23 cellular contexts compared by ENCODE assay signal in genomic region chr7:40545739-40546138, GRCh38.
DNase-seq lines count a peak whose midpoint lies in the region; ATAC-seq and TF ChIP-seq lines count a peak whose summit lies in the region.
"Had no signal": no experiment of that assay in that cellular context is flagged by ENCODE, and none has a peak within 500 bp of the region (broad histone marks: within the 10 kb centered on the region; RNA-seq: fewer than 3 reads in every experiment).

No MANE protein-coding gene starts in this region.

- no peak for ATAC-seq in SK-N-SH treated with all-trans-retinoic acid at 6 μM for 48 hours
- no peak for ATAC-seq in GM21619 (IDR thresholded peaks at IDR 0.05; ENCODE audit: unreplicated experiment)
- ATAC-seq in GM18870 (IDR thresholded peaks at IDR 0.05; ENCODE audit: unreplicated experiment), result no peak
- ATAC-seq: HCT116 had no signal

- peaks cover 3% of the 10 kb centered on the region for H3K9me3 Mint-ChIP-seq in osteocyte (ENCODE audit: unreplicated experiment)
- no peaks in the 10 kb centered on the region for H3K9me3 Mint-ChIP-seq in progenitor cell of endocrine pancreas (ENCODE audit: low read depth)

- no peak overlapping the region for H3K4me3 Mint-ChIP-seq in osteocyte (ENCODE audit: unreplicated experiment)
- H3K4me3 Mint-ChIP-seq in progenitor cell of endocrine pancreas (ENCODE audit: low read depth), result no peak overlapping the region
- H3K4me3 Mint-ChIP-seq: CD4-positive, alpha-beta memory T cell had no signal

- peaks cover 49% of the 10 kb centered on the region for H3K4me1 Mint-ChIP-seq in osteocyte (ENCODE audit: unreplicated experiment)
- H3K4me1 Mint-ChIP-seq in progenitor cell of endocrine pancreas (ENCODE audit: low read depth), result no peaks in the 10 kb centered on the region
- H3K4me1 Mint-ChIP-seq: CD4-positive, alpha-beta memory T cell had no signal

- H3K36me3 Mint-ChIP-seq in osteocyte (ENCODE audit: unreplicated experiment) (no peaks in the 10 kb centered on the region), progenitor cell of endocrine pancreas (ENCODE audit: insufficient read depth) (no peaks in the 10 kb centered on the region)
- H3K36me3 Mint-ChIP-seq: CD4-positive, alpha-beta memory T cell had no signal

- H3K27me3 Mint-ChIP-seq in osteocyte (ENCODE audit: unreplicated experiment) (no peaks in the 10 kb centered on the region), progenitor cell of endocrine pancreas (no peaks in the 10 kb centered on the region)
- H3K27me3 Mint-ChIP-seq: CD4-positive, alpha-beta memory T cell had no signal

- H3K27ac Mint-ChIP-seq in osteocyte (ENCODE audit: unreplicated experiment), result peak overlapping the region; percentile 78
- H3K27ac Mint-ChIP-seq in progenitor cell of endocrine pancreas, result no peak overlapping the region
- H3K27ac Mint-ChIP-seq: CD4-positive, alpha-beta memory T cell had no signal

- TF ChIP-seq CTCF in osteocyte (IDR thresholded peaks at IDR 0.05), result no peak
- no peak for TF ChIP-seq CTCF in progenitor cell of endocrine pancreas (IDR thresholded peaks at IDR 0.05; ENCODE audit: unreplicated experiment)

- DNase-seq in foreskin melanocyte (peak; percentile 42), osteocyte (ENCODE audit: extremely low spot score, unreplicated experiment) (no peak), progenitor cell of endocrine pancreas (ENCODE audit: low spot score, unreplicated experiment) (no peak), medulla oblongata (ENCODE audit: extremely low spot score) (no peak)
- DNase-seq: C1 segment of cervical spinal cord; CD4-positive, alpha-beta memory T cell; COR-L47; DMS53; GOT3; KG1; MG63; NCI-H1417; NCI-H1694; NCI-H2029 treated with DMSO at 0.1 percent for 48 hours; NCI-H226; NCI-H510A; NCI-H69; Right ventricle myocardium superior; RPMI8226 had no signal

TF ChIP-seq in SK-N-SH treated with all-trans-retinoic acid at 6 μM for 48 hours, 23 proteins besides CTCF, POLR2A, EP300 and RAD21:
- TF ChIP-seq, protein P1, sequence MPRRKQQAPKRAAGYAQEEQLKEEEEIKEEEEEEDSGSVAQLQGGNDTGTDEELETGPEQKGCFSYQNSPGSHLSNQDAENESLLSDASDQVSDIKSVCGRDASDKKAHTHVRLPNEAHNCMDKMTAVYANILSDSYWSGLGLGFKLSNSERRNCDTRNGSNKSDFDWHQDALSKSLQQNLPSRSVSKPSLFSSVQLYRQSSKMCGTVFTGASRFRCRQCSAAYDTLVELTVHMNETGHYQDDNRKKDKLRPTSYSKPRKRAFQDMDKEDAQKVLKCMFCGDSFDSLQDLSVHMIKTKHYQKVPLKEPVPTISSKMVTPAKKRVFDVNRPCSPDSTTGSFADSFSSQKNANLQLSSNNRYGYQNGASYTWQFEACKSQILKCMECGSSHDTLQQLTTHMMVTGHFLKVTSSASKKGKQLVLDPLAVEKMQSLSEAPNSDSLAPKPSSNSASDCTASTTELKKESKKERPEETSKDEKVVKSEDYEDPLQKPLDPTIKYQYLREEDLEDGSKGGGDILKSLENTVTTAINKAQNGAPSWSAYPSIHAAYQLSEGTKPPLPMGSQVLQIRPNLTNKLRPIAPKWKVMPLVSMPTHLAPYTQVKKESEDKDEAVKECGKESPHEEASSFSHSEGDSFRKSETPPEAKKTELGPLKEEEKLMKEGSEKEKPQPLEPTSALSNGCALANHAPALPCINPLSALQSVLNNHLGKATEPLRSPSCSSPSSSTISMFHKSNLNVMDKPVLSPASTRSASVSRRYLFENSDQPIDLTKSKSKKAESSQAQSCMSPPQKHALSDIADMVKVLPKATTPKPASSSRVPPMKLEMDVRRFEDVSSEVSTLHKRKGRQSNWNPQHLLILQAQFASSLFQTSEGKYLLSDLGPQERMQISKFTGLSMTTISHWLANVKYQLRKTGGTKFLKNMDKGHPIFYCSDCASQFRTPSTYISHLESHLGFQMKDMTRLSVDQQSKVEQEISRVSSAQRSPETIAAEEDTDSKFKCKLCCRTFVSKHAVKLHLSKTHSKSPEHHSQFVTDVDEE (CRISPR knock-in tag; IDR thresholded peaks at IDR 0.05), result peak; percentile 68; the same call in 1 of the 2 replicates
- 0 out of 2 replicates have a peak, but pooled peaks have one; percentile 6 for TF ChIP-seq RARB (CRISPR knock-in tag; IDR thresholded peaks at IDR 0.05)
- no peak for TF ChIP-seq SNAI2 (CRISPR knock-in tag; IDR thresholded peaks at IDR 0.05)
- TF ChIP-seq ZFP30 (CRISPR knock-in tag; IDR thresholded peaks at IDR 0.05), result no peak
- TF ChIP-seq BACH2 (CRISPR knock-in tag; IDR thresholded peaks at IDR 0.05; ENCODE audit: borderline replicate concordance), result no peak
- no peak for TF ChIP-seq ZFP3 (CRISPR knock-in tag; IDR thresholded peaks at IDR 0.05)
- no peak for TF ChIP-seq ISL1 (CRISPR knock-in tag; IDR thresholded peaks at IDR 0.05)
- no peak for TF ChIP-seq OSR1 (CRISPR knock-in tag; IDR thresholded peaks at IDR 0.05)
- no peak for TF ChIP-seq CSDC2 (CRISPR knock-in tag; IDR thresholded peaks at IDR 0.05)
- TF ChIP-seq, protein P2, sequence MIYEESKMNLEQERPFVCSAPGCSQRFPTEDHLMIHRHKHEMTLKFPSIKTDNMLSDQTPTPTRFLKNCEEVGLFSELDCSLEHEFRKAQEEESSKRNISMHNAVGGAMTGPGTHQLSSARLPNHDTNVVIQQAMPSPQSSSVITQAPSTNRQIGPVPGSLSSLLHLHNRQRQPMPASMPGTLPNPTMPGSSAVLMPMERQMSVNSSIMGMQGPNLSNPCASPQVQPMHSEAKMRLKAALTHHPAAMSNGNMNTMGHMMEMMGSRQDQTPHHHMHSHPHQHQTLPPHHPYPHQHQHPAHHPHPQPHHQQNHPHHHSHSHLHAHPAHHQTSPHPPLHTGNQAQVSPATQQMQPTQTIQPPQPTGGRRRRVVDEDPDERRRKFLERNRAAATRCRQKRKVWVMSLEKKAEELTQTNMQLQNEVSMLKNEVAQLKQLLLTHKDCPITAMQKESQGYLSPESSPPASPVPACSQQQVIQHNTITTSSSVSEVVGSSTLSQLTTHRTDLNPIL (CRISPR knock-in tag; IDR thresholded peaks at IDR 0.05; ENCODE audit: low read depth), result no peak
- TF ChIP-seq ARNTL (CRISPR knock-in tag; IDR thresholded peaks at IDR 0.05; ENCODE audit: borderline replicate concordance, low read depth), result no peak
- TF ChIP-seq ZNF70 (CRISPR knock-in tag; IDR thresholded peaks at IDR 0.05), result no peak
- TF ChIP-seq ZNF8 (CRISPR knock-in tag; IDR thresholded peaks at IDR 0.05), result no peak
- no peak for TF ChIP-seq PPARA (CRISPR knock-in tag; IDR thresholded peaks at IDR 0.05; ENCODE audit: borderline replicate concordance)
- TF ChIP-seq GLIS3 (CRISPR knock-in tag; IDR thresholded peaks at IDR 0.05), result no peak
- TF ChIP-seq POU6F1 (CRISPR knock-in tag; IDR thresholded peaks at IDR 0.05; ENCODE audit: borderline replicate concordance, low read depth), result no peak
- TF ChIP-seq TCF4 (CRISPR knock-in tag; IDR thresholded peaks at IDR 0.05; ENCODE audit: borderline replicate concordance), result no peak; the same call in 1 of the 2 replicates
